In the genomic region with DNA sequence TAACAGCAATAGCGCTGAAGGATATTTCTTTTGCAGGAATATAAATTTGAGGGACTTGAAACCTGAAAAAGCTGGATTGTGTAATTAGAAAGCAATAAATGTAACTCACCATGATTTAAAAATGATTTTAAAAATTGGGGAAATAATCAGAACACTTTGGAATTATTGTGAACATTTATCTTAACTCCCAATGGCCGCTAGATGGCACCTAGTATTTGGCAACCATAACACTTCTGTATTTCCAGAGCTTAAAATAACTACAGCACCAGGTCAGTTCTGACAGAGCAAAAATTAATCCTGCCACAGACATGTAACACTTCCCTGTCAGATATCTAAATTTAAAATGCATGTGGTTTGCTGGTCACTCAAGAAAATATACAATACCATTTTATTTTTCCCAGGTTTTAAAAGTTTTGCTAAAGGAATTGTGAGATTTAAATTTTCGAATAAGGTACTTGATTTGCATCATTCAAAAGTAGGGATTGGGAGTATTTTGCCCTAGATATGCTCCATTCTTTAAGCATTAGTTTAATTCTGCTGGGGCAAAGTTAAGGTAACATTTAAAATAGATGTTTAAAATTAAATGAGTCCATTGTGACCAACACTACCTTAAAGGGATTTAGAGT, we compare ENCODE assay signal across 8 cellular contexts.
DNase-seq lines count a peak whose midpoint lies in the region; ATAC-seq and TF ChIP-seq lines count a peak whose summit lies in the region.

No MANE protein-coding gene starts in this region.

- H3K36me3 ChIP-seq in PC-3 (ENCODE audit: low read depth, low read length), result no peaks in the 10 kb centered on the region

- H3K4me2 ChIP-seq in PC-3 (ENCODE audit: low read length), result no peak overlapping the region

- no peak overlapping the region for H2AFZ ChIP-seq in PC-3 (ENCODE audit: low read length)

- peak; percentile 5 for DNase-seq in GDM1 (lab: John Stamatoyannopoulos, UW)
- peak; percentile 17 for DNase-seq in HuH-7.5 (ENCODE audit: low spot score)
- peak; percentile 42 for DNase-seq in PC-3
- peak; percentile 37 for DNase-seq in epidermal melanocyte (ENCODE audit: insufficient read length, low spot score)
- DNase-seq in non-pigmented ciliary epithelial cell (ENCODE audit: low read depth), result peak; percentile 37
- no peak for DNase-seq in activated CD4-positive, alpha-beta T cell treated with anti-CD3 and anti-CD28 coated beads for 1 hour
- DNase-seq in T-helper 9 cell, result no peak

- intact Hi-C loops in PC-3 (cut with micrococcal nuclease), result no loop called here

- H3K9me2 ChIP-seq in PC-3 (replicated peaks; ENCODE audit: low read length), result no peaks in the 10 kb centered on the region

- CTCF ChIA-PET in PC-3 (lab: Charles Lee), result interaction anchor here (0.7 kb wide), 1 partner anchor 1103 kb away, joined by 5 read pairs; no protein-coding TSS in a partner anchor

- no peaks in the 10 kb centered on the region for H3K9me3 ChIP-seq in PC-3 (ENCODE audit: low read length)

- no peak overlapping the region for H3K27ac ChIP-seq in PC-3 (ENCODE audit: low read length)

- H4K20me1 ChIP-seq in PC-3 (ENCODE audit: low read length), result no peaks in the 10 kb centered on the region

- H3K79me2 ChIP-seq in PC-3 (ENCODE audit: low read length), result no peaks in the 10 kb centered on the region

- TF ChIP-seq CTCF in PC-3 (conservative IDR thresholded peaks at IDR 0.05; ENCODE audit: low read depth, low read length), result peak; percentile 71

- H3K4me3 ChIP-seq in PC-3 (ENCODE audit: low read length), result no peak overlapping the region

- POLR2A ChIA-PET in PC-3 (lab: Charles Lee; ENCODE audit: unreplicated experiment), result no interaction called here

- H3K4me1 ChIP-seq in PC-3 (ENCODE audit: insufficient read depth, low read length), result no peaks in the 10 kb centered on the region

- no peaks in the 10 kb centered on the region for H3F3A ChIP-seq in PC-3 (ENCODE audit: low read length, unreplicated experiment)

- peak; percentile 84 for ATAC-seq in GM21717 (IDR thresholded peaks at IDR 0.05; ENCODE audit: unreplicated experiment)
- 0 out of 2 replicates have a peak, but pooled peaks have one; percentile 43 for ATAC-seq in PC-3

- H3K27me3 ChIP-seq in PC-3 (ENCODE audit: low read length), result 0 out of 2 replicates have a peak, but pooled peaks cover 5% of the 10 kb centered on the region

- H3K9ac ChIP-seq in PC-3 (ENCODE audit: low read length), result no peak overlapping the region

- no TSS peak for BruUV-seq in PC-3 (replicated peaks; lab: Mats Ljungman, UMichigan)

Comparison
In these comparisons a context has a peak if more than half of its experiments do, and no peak if none do; other contexts are left out.
1. DNase-seq: peak in GDM1 (single experiment), HuH-7.5 (single experiment), PC-3 (single experiment), epidermal melanocyte (single experiment) and non-pigmented ciliary epithelial cell (single experiment); none in activated CD4-positive, alpha-beta T cell treated with anti-CD3 and anti-CD28 coated beads for 1 hour (single experiment) and T-helper 9 cell (single experiment).